In genomic region chr12:51675062-51675803, GRCh38 we compare ENCODE assay signal across 14 cellular contexts.
"Had no signal": no experiment of that assay in that cellular context is flagged by ENCODE, and none has a peak within 500 bp of the region (broad histone marks: within the 10 kb centered on the region; RNA-seq: fewer than 3 reads in every experiment).

No MANE protein-coding gene starts in this region.

- DNase-seq: activated CD4-positive, alpha-beta memory T cell treated with anti-CD3 and anti-CD28 coated beads for 36 hours; activated CD4-positive, alpha-beta T cell treated with anti-CD3 and anti-CD28 coated beads for 36 hours; activated CD8-positive, alpha-beta memory T cell treated with anti-CD3 and anti-CD28 coated beads, Interleukin-2, amount 10 ng/mL, durations not matched to agents 7 days and 5 days; activated naive CD4-positive, alpha-beta T cell treated with anti-CD3 and anti-CD28 coated beads, Interleukin-2, amount 10 ng/mL, durations not matched to agents 7 days and 5 days; activated T-cell treated with anti-CD3 and anti-CD28 coated beads, Interleukin-2, amount 50 U/mL, for 1 hour; dorsolateral prefrontal cortex; naive thymus-derived CD8-positive, alpha-beta T cell; thyroid gland; WERI-Rb-1 had no signal

- H3K4me1 ChIP-seq: left lung, thyroid gland had no signal

- ATAC-seq: activated CD4-positive, alpha-beta T cell treated with anti-CD3 and anti-CD28 coated beads for 36 hours; activated CD8-positive, alpha-beta memory T cell treated with anti-CD3 and anti-CD28 coated beads, Interleukin-2, amount 10 ng/mL, durations not matched to agents 7 days and 5 days; esophagus mucosa; left lung; naive thymus-derived CD8-positive, alpha-beta T cell; stimulated activated memory B cell treated with anti-CD40 and anti-IgM and Interleukin-4, amounts not matched to agents 10 μg/mL and 1 μg/mL and 100 μg/mL, for 72 hours had no signal

- H3K4me3 ChIP-seq: cardiac muscle cell, dorsolateral prefrontal cortex, left lung, thyroid gland had no signal

- H3K27me3 ChIP-seq: cardiac muscle cell, dorsolateral prefrontal cortex, left lung, thyroid gland had no signal

- H3K27ac ChIP-seq: cardiac muscle cell, dorsolateral prefrontal cortex, left lung, neutrophil, thyroid gland, WERI-Rb-1 had no signal

- H3K9me3 ChIP-seq: left lung, neutrophil, thyroid gland had no signal

- H3K36me3 ChIP-seq: cardiac muscle cell, left lung, neutrophil, thyroid gland, WERI-Rb-1 had no signal
